8 cellular contexts compared by ENCODE assay signal in the genomic region with DNA sequence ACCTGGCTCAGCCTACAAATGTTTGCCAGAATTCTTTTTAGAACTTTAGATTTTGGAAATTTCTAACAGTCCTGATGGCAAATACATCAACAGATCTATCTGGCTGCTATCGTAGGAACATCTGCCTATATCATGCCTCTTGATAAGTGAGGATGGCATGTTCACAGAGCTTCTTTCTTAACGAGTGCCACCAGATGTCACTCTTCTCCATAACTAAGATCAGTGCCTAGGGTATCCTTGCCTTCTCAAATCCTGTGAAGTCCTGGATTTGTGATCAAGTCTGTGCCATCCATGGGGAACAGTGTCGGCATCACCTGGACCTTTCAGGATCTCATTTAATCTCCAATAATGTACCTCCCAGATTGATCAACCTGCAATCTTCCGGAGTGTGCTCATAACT.
DNase-seq lines count a peak whose midpoint lies in the region; ATAC-seq and TF ChIP-seq lines count a peak whose summit lies in the region.

No MANE protein-coding gene starts in this region.

- H3K36me3 ChIP-seq in GM06990 (ENCODE audit: control insufficient read depth, insufficient read depth, low read length) (no peaks in the 10 kb centered on the region), tibial artery (no peaks in the 10 kb centered on the region)

- H3K4me3 ChIP-seq in GM06990 (replicated peaks; ENCODE audit: low read depth, low read length) (no peak overlapping the region), coronary artery (no peak overlapping the region), tibial artery (no peak overlapping the region)

- intact Hi-C loops in tibial artery (cut with DNase I; ENCODE audit: low total_unique reads), result no loop called here

- DNase-seq in GM06990 (ENCODE audit: extremely low read depth, insufficient read length) (no peak), NCI-H1694 treated with DMSO at 0.1 percent for 48 hours (lab: John Stamatoyannopoulos, UW) (peak; percentile 42), T47D (ENCODE audit: low read depth in 1 of 2, low spot score in 1 of 2) (peak; percentile 13 to 68), midbrain (lab: John Stamatoyannopoulos, UW) (peak; percentile 23), coronary artery (ENCODE audit: low spot score) (no peak), tibial artery (no peak)
- DNase-seq in stimulated activated naive CD4-positive, alpha-beta T cell (lab: John Stamatoyannopoulos, UW), result no peak

- in situ Hi-C loops in T47D (cut with HindIII; ENCODE audit: low pct_unique_long_range_greater_than_20kb, low sequenced_read_pairs), result no loop called here

- no peak overlapping the region for H3K27ac ChIP-seq in coronary artery
- no peak overlapping the region for H3K27ac ChIP-seq in tibial artery

- no peaks in the 10 kb centered on the region for H3K4me1 ChIP-seq in tibial artery

- no peak for ATAC-seq in HG03025 (IDR thresholded peaks at IDR 0.05; ENCODE audit: low FRiP score, unreplicated experiment)

- no peaks in the 10 kb centered on the region for H3K9me3 ChIP-seq in tibial artery

- TF ChIP-seq CTCF in GM06990 (IDR thresholded peaks at IDR 0.05; ENCODE audit: insufficient read depth, low read length, poor library complexity, severe bottlenecking) (peak; percentile 57), coronary artery (IDR thresholded peaks at IDR 0.05) (no peak), tibial artery (IDR thresholded peaks at IDR 0.05) (no peak)

- H3K27me3 ChIP-seq in GM06990 (replicated peaks; ENCODE audit: control insufficient read depth, insufficient read depth, low read length), result no peaks in the 10 kb centered on the region; the same call in 1 of the 2 replicates
- no peaks in the 10 kb centered on the region for H3K27me3 ChIP-seq in tibial artery

Comparison
In these comparisons a context has a peak if more than half of its experiments do, and no peak if none do; other contexts are left out.
1. DNase-seq: peak in NCI-H1694 treated with DMSO at 0.1 percent for 48 hours (single experiment), T47D (2 of 2) and midbrain (single experiment); none in GM06990 (single experiment), coronary artery (single experiment), tibial artery (0 of 2) and stimulated activated naive CD4-positive, alpha-beta T cell (0 of 6).